ENCODE assay signal across 24 cellular contexts in the genomic region with DNA sequence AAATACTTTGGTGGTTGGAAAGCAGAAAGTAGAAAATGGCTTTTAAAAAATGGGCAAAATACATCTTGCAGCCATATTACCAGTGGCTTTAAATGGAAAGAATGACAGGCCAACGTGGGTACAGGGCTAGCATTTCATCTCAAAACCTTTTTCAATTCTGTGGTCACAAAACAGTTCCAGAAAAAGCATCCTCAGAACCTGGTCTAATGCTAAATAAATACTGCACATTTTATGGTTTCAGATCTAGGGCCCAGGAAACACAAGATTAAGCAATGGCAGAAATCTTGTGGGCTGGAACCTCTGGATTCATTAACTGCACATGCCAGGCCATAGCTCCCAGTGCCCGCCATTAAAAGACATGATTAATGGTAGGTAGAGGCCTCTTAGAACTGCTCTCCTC.
"Had no signal": no experiment of that assay in that cellular context is flagged by ENCODE, and none has a peak within 500 bp of the region (broad histone marks: within the 10 kb centered on the region; RNA-seq: fewer than 3 reads in every experiment).

No MANE protein-coding gene starts in this region.

- DNase-seq: hypothalamus; immature natural killer cell; kidney; left ventricle myocardium inferior; midbrain; mucosa of descending colon; naive B cell; natural killer cell; nephron progenitor cell; occipital lobe; ovary; right lobe of liver; stimulated activated CD4-positive, alpha-beta T cell treated with anti-CD3 and anti-CD28 coated beads, Interleukin-12 subunit alpha, Interleukin-12 subunit beta, amount 100 ng/mL, for 4 hours; stimulated activated CD4-positive, alpha-beta T cell treated with anti-CD3 and anti-CD28 coated beads, Interleukin-4, amount 100 ng/mL, for 24 hours; stimulated activated naive CD4-positive, alpha-beta T cell; substantia nigra; uterus had no signal

- H2AFZ ChIP-seq: neural progenitor cell had no signal

- H3K4me2 ChIP-seq: neural progenitor cell had no signal

- H3K9me3 ChIP-seq: left ventricle myocardium inferior, mucosa of descending colon, neutrophil, ovary, right atrium auricular region, right lobe of liver, tibial nerve, uterus had no signal

- H3K36me3 ChIP-seq: left ventricle myocardium inferior, neural progenitor cell, neutrophil, ovary, right atrium auricular region, right lobe of liver, tibial nerve, uterus had no signal

- H3K4me3 ChIP-seq: left ventricle myocardium inferior, lung, mucosa of descending colon, neural progenitor cell, ovary, right atrium auricular region, right lobe of liver, skin epidermis, tibial nerve, uterus had no signal

- H3K9ac ChIP-seq: neural progenitor cell had no signal

- H3K4me1 ChIP-seq: left ventricle myocardium inferior, neural progenitor cell, right atrium auricular region, right lobe of liver, uterus had no signal

- H3K27me3 ChIP-seq: neural progenitor cell, neutrophil, ovary, right atrium auricular region, right lobe of liver, tibial nerve, uterus had no signal

- ATAC-seq: mucosa of descending colon; natural killer cell; right lobe of liver; stimulated activated effector memory CD8-positive, alpha-beta T cell treated with anti-CD3 and anti-CD28 coated beads, Interleukin-12 subunit alpha, Interleukin-12 subunit beta, amount 100 ng/mL, for 72 hours had no signal

- H3K27ac ChIP-seq: left ventricle myocardium inferior, neural progenitor cell, neutrophil, ovary, right atrium auricular region, right lobe of liver, skin epidermis, tibial nerve, uterus had no signal
